In the genomic region with DNA sequence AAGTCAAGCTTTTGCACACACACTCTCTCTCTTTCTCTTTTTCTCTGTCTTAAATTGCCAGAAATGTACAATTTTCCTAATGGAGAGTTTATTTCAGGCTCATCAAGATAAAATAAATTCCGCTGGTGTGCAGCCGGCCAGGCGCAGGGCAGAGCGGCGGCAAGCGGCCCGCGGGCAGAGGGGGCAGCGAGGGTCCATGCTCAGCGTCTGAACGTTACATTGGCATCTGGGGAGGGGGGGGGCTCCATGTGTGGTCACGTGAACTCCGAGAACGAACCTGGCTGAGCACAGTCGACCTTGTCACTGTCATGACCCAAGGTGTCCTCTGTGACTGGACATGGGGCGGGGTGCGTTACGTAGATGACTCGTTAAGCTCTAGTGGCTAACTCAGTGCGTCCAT, we compare ENCODE assay signal across 7 cellular contexts. TPM values are rescaled to one million over a fixed set of nuclear protein-coding genes. Genes with fewer than 3 reads are reported as not detected.
"Had no signal": no experiment of that assay in that cellular context is flagged by ENCODE, and none has a peak within 500 bp of the region (broad histone marks: within the 10 kb centered on the region; RNA-seq: fewer than 3 reads in every experiment).

No MANE protein-coding gene starts in this region.

- H3K27ac ChIP-seq: GM23248 had no signal

- H3K27ac Mint-ChIP-seq: H9 had no signal

- ATAC-seq: K562 had no signal

- H3K4me3 ChIP-seq: GM23248, K562 had no signal

- H3K9ac ChIP-seq: GM23248 had no signal

- DNase-seq: GM23248, GOT3, H9, HCEC 1CT, IMR-90 had no signal

- H2AFZ ChIP-seq: GM23248 had no signal

- H3K4me3 Mint-ChIP-seq: H9 had no signal

RNA-seq across cellular contexts. Expression of gene FZD10, which starts 23.8 kb away (rescaled TPM):
- total RNA-seq: GM23248, HT-29, IMR-90, K562 had no signal
- polyA plus RNA-seq: GM23248, IMR-90, K562 had no signal
